ENCODE assay signal across 32 cellular contexts in the genomic region with DNA sequence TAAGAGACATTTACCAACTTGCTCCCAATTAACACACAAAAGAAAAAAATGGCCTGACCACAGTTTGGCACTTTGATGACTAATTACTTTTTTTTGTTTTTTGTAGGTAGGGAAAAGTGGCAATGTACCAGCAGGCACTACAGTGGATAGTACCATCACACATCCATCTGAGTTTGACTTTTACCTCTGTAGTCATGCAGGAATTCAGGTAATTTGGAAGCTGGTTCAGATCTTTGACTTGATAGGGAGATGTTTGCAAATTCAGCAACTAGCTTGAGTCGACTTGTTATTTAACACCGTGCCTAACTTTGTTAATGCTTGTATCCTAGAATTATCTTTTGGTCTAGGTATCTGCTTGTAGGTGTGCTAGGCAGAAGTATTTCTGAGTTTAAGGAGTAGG. TPM values are rescaled to one million over a fixed set of nuclear protein-coding genes. Genes with fewer than 3 reads are reported as not detected.
DNase-seq lines count a peak whose midpoint lies in the region; ATAC-seq, FAIRE-seq and TF ChIP-seq lines count a peak whose summit lies in the region.
"Had no signal": no experiment of that assay in that cellular context is flagged by ENCODE, and none has a peak within 500 bp of the region (broad histone marks: within the 10 kb centered on the region; RNA-seq: fewer than 3 reads in every experiment).

No MANE protein-coding gene starts in this region.

- H2BK120ac ChIP-seq in neuronal stem cell (ENCODE audit: low read depth, low read length) = no peak overlapping the region

- no peak for TF ChIP-seq RAD21 in GM12878 (IDR thresholded peaks at IDR 0.05; ENCODE audit: insufficient read depth, low read depth, low read length)

- no peak for ATAC-seq in GM12878
- no peak for ATAC-seq in T-cell (replicated peaks in 1 of 4)
- ATAC-seq: activated CD8-positive, alpha-beta memory T cell treated with anti-CD3 and anti-CD28 coated beads, Interleukin-2, amount 10 ng/mL, durations not matched to agents 7 days and 5 days; activated naive CD8-positive, alpha-beta T cell treated with anti-CD3 and anti-CD28 coated beads, Interleukin-2, amount 50 U/mL, for 24 hours; body of pancreas; gastrocnemius medialis; psoas muscle; upper lobe of right lung had no signal

- H3K27me3 Mint-ChIP-seq in MCF 10A (ENCODE audit: insufficient read depth, unreplicated experiment) (no peaks in the 10 kb centered on the region), T-cell (no peaks in the 10 kb centered on the region)
- H3K27me3 Mint-ChIP-seq: activated CD8-positive, alpha-beta memory T cell treated with anti-CD3 and anti-CD28 coated beads, Interleukin-2, amount 10 ng/mL, durations not matched to agents 7 days and 5 days; activated naive CD8-positive, alpha-beta T cell treated with anti-CD3 and anti-CD28 coated beads, Interleukin-2, amount 50 U/mL, for 24 hours; naive B cell had no signal

- SMC1A ChIA-PET in GM12878 (lab: Charles Lee; ENCODE audit: uncharacterized antibody, unreplicated experiment) = no interaction called here

- H3K4me3 Mint-ChIP-seq in MCF 10A (ENCODE audit: unreplicated experiment) (no peak overlapping the region), T-cell (no peak overlapping the region)
- H3K4me3 Mint-ChIP-seq: activated CD8-positive, alpha-beta memory T cell treated with anti-CD3 and anti-CD28 coated beads, Interleukin-2, amount 10 ng/mL, durations not matched to agents 7 days and 5 days; activated naive CD8-positive, alpha-beta T cell treated with anti-CD3 and anti-CD28 coated beads, Interleukin-2, amount 50 U/mL, for 24 hours; naive B cell had no signal

- no peak overlapping the region for H3K18ac ChIP-seq in neuronal stem cell (ENCODE audit: low read length)

- H2AFZ ChIP-seq in GM12878 (ENCODE audit: control insufficient read depth, low read depth, low read length) (no peak overlapping the region), keratinocyte (ENCODE audit: control insufficient read depth, low read length) (no peak overlapping the region), neuronal stem cell (ENCODE audit: low read length) (no peak overlapping the region)
- H2AFZ ChIP-seq: hepatocyte had no signal

- 76% methylated on average over 2 of the region's 2 CpGs for WGBS in HUES64
- WGBS in GM12878 (ENCODE audit: insufficient coverage, insufficient replicate concordance, low lambda C conversion rate, missing lambda C conversion rate) = 98% methylated on average over 2 of the region's 2 CpGs
- no CpG with 5 or more reads among the region's 2 CpGs for WGBS in neuronal stem cell (ENCODE audit: extremely low coverage in 2 of 2, insufficient read length in 2 of 2, insufficient replicate concordance in 1 of 2), 2 donors

- DNase-seq in GM12878 (ENCODE audit: low read depth, low spot score) (no peak), keratinocyte (ENCODE audit: low read depth, low spot score) (no peak), tibial artery (no peak), MCF 10A (ENCODE audit: unreplicated experiment) (no peak), T-cell (no peak), neuronal stem cell (ENCODE audit: low spot score) (no peak)
- no peak for DNase-seq in effector CD4-positive, alpha-beta T cell
- DNase-seq: activated CD4-positive, alpha-beta T cell treated with anti-CD3 and anti-CD28 coated beads, Interleukin-2, amount 50 U/mL, for 4 hours; activated CD8-positive, alpha-beta memory T cell treated with anti-CD3 and anti-CD28 coated beads, Interleukin-2, amount 10 ng/mL, durations not matched to agents 7 days and 5 days; activated naive CD4-positive, alpha-beta T cell; activated naive CD8-positive, alpha-beta T cell treated with anti-CD3 and anti-CD28 coated beads, Interleukin-2, amount 50 U/mL, for 24 hours; activated T-cell treated with anti-CD3 and anti-CD28 coated beads, Interleukin-2, amount 50 U/mL, for 48 hours; body of pancreas; C1 segment of cervical spinal cord; cerebellar nuclear complex; gastrocnemius medialis; HCEC 1CT; midbrain; naive B cell; NCI-H1105; NCI-H187 treated with DMSO at 0.1 percent for 48 hours; NCI-H510A treated with DMSO at 0.1 percent for 48 hours; OCI-M1; psoas muscle; sigmoid colon; stimulated activated CD4-positive, alpha-beta T cell treated with anti-CD3 and anti-CD28 coated beads, Interleukin-12 subunit alpha, Interleukin-12 subunit beta, amount 100 ng/mL, for 4 hours; stimulated activated CD4-positive, alpha-beta T cell treated with anti-CD3 and anti-CD28 coated beads, Interleukin-2, amount 100 ng/mL, for 48 hours; upper lobe of right lung had no signal

- no peak overlapping the region for H2AK5ac ChIP-seq in neuronal stem cell (ENCODE audit: low read depth, low read length)

- TF ChIP-seq EP300 in GM12878 (IDR thresholded peaks at IDR 0.05; ENCODE audit: borderline replicate concordance in 1 of 2, control insufficient read depth in 1 of 2, low read depth in 2 of 2, low read length in 2 of 2) = no peak

- H4K20me1 ChIP-seq in GM12878 (ENCODE audit: control insufficient read depth, insufficient read depth) (no peaks in the 10 kb centered on the region), keratinocyte (ENCODE audit: control insufficient read depth, extremely low read depth, insufficient read depth, low read length) (no peaks in the 10 kb centered on the region)

- no peak overlapping the region for H2BK5ac ChIP-seq in neuronal stem cell (ENCODE audit: low read length)

- H3K4me1 ChIP-seq in HUES64 (ENCODE audit: insufficient read depth, low read length) = peaks cover 10% of the 10 kb centered on the region
- H3K4me1 ChIP-seq in GM12878 (ENCODE audit: control insufficient read depth, insufficient read depth, low read length) = no peaks in the 10 kb centered on the region
- no peaks in the 10 kb centered on the region for H3K4me1 ChIP-seq in keratinocyte (ENCODE audit: control insufficient read depth, extremely low read depth, insufficient read depth, low read length)
- peaks cover 0 to 50% (median 19%) of the 10 kb centered on the region in 4 donors for H3K4me1 ChIP-seq in tibial artery
- peaks cover 0 to 3% of the 10 kb centered on the region in 2 donors for H3K4me1 ChIP-seq in neuronal stem cell (ENCODE audit: control insufficient read depth in 2 of 2, insufficient read depth in 1 of 2, low read depth in 1 of 2, low read length in 2 of 2)
- H3K4me1 ChIP-seq: body of pancreas had no signal

- H3K9ac ChIP-seq in HUES64 (ENCODE audit: low read depth, low read length) (no peak overlapping the region), GM12878 (ENCODE audit: control insufficient read depth, insufficient read depth, low read length) (no peak overlapping the region), keratinocyte (ENCODE audit: control insufficient read depth, extremely low read depth, insufficient read depth, low read length) (no peak overlapping the region), neuronal stem cell (ENCODE audit: low read depth, low read length, poor library complexity) (no peak overlapping the region)

- POLR2A ChIA-PET in GM12878 (lab: Charles Lee) (no interaction called here), MCF 10A (lab: Yijun Ruan, JAX) (no interaction called here), T-cell (lab: Charles Lee) (interaction anchor here in 1 of 2 donors (0.7 kb wide), 1 partner anchor 480 kb away, joined by 12 read pairs; no protein-coding TSS in a partner anchor)

- H3K4ac ChIP-seq in neuronal stem cell (ENCODE audit: low read length) = no peak overlapping the region

- H3K27me3 ChIP-seq in HUES64 (ENCODE audit: insufficient read depth, low read length) (no peaks in the 10 kb centered on the region), GM12878 (replicated peaks in 1 of 2; ENCODE audit: control insufficient read depth in 2 of 2, insufficient read depth in 2 of 2, low read length in 1 of 2) (no peaks in the 10 kb centered on the region), keratinocyte (ENCODE audit: control insufficient read depth, extremely low read depth, insufficient read depth, low read length) (no peaks in the 10 kb centered on the region), tibial artery (no peaks in the 10 kb centered on the region), neuronal stem cell (ENCODE audit: control insufficient read depth in 3 of 3, insufficient read depth in 3 of 3, low read depth in 1 of 3, low read length in 3 of 3) (no peaks in the 10 kb centered on the region)
- H3K27me3 ChIP-seq: body of pancreas, gastrocnemius medialis, hepatocyte, neutrophil, sigmoid colon, upper lobe of right lung had no signal

- BruUV-seq in GM12878 (replicated peaks; lab: Mats Ljungman, UMichigan) (no TSS peak), MCF 10A (replicated peaks; lab: Mats Ljungman, UMichigan) (no TSS peak)

- no peak overlapping the region for H3K4me3 ChIP-seq in HUES64 (ENCODE audit: low read length)
- H3K4me3 ChIP-seq in GM12878 = no peak overlapping the region
- H3K4me3 ChIP-seq in keratinocyte (ENCODE audit: control insufficient read depth in 2 of 3, extremely low read depth in 1 of 3, insufficient read depth in 2 of 3, low read depth in 1 of 3, low read length in 3 of 3) = no peak overlapping the region
- no peak overlapping the region for H3K4me3 ChIP-seq in tibial artery
- H3K4me3 ChIP-seq in neuronal stem cell (ENCODE audit: low read length in 2 of 2) = no peak overlapping the region
- H3K4me3 ChIP-seq: body of pancreas, gastrocnemius medialis, hepatocyte, psoas muscle, sigmoid colon, upper lobe of right lung had no signal

- H3K36me3 ChIP-seq in HUES64 (ENCODE audit: insufficient read depth, low read length) (peaks cover 42% of the 10 kb centered on the region), GM12878 (ENCODE audit: control insufficient read depth in 2 of 2, insufficient read depth in 2 of 2, low read length in 1 of 2) (no peaks in the 10 kb centered on the region), keratinocyte (ENCODE audit: control insufficient read depth in 2 of 2, extremely low read depth in 1 of 2, insufficient read depth in 2 of 2, low read length in 2 of 2) (peaks cover 5% of the 10 kb centered on the region in 2 experiments), tibial artery (peaks cover 5 to 47% (median 32%) of the 10 kb centered on the region in 3 donors), neuronal stem cell (replicated peaks in 1 of 2; ENCODE audit: control insufficient read depth in 2 of 2, insufficient read depth in 2 of 2, low read length in 2 of 2) (peaks cover 19 to 85% of the 10 kb centered on the region in 2 donors)

- RAD21 ChIA-PET in GM12878 (lab: Charles Lee; ENCODE audit: unreplicated experiment) = no interaction called here

- no peak for TF ChIP-seq POLR2A in GM12878 (IDR thresholded peaks at IDR 0.05; ENCODE audit: low read depth, low read length)

- H3K9me3 Mint-ChIP-seq in MCF 10A (ENCODE audit: unreplicated experiment) (no peaks in the 10 kb centered on the region), T-cell (no peaks in the 10 kb centered on the region)
- H3K9me3 Mint-ChIP-seq: activated naive CD8-positive, alpha-beta T cell treated with anti-CD3 and anti-CD28 coated beads, Interleukin-2, amount 50 U/mL, for 24 hours; naive B cell had no signal

- TF ChIP-seq CTCF in GM12878 (IDR thresholded peaks at IDR 0.05 in 2 of 3, conservative IDR thresholded peaks at IDR 0.05 in 1 of 3; ENCODE audit: control insufficient read depth in 2 of 3, extremely low read depth in 1 of 3, insufficient read depth in 1 of 3, low read depth in 3 of 3, low read length in 3 of 3) (no peak), keratinocyte (optimal IDR thresholded peaks at IDR 0.05 in 1 of 3, IDR thresholded peaks at IDR 0.05 in 1 of 3, conservative IDR thresholded peaks at IDR 0.05 in 1 of 3; ENCODE audit: extremely low read depth in 1 of 3, insufficient read depth in 2 of 3, low read length in 3 of 3) (no peak), tibial artery (IDR thresholded peaks at IDR 0.05) (no peak), MCF 10A (IDR thresholded peaks at IDR 0.05; ENCODE audit: unreplicated experiment) (no peak)

- no peak overlapping the region for H2BK12ac ChIP-seq in neuronal stem cell (ENCODE audit: low read length)

- 0 out of 2 replicates have a peak overlapping the region, but pooled peaks have one; percentile 23 for H3K27ac ChIP-seq in HUES64 (ENCODE audit: low read depth, low read length)
- no peak overlapping the region for H3K27ac ChIP-seq in GM12878 (ENCODE audit: control insufficient read depth, insufficient read depth)
- no peak overlapping the region for H3K27ac ChIP-seq in keratinocyte (ENCODE audit: control insufficient read depth, insufficient read depth, low read length)
- H3K27ac ChIP-seq in tibial artery = peak overlapping the region; percentile 59 to 77
- H3K27ac ChIP-seq in neuronal stem cell (replicated peaks; ENCODE audit: low read length) = no peak overlapping the region
- H3K27ac ChIP-seq: body of pancreas, gastrocnemius medialis, hepatocyte, neutrophil had no signal

- no peaks in the 10 kb centered on the region for H3K79me2 ChIP-seq in GM12878 (ENCODE audit: control insufficient read depth, insufficient read depth, low read length)
- H3K79me2 ChIP-seq in keratinocyte (ENCODE audit: control insufficient read depth, insufficient read depth, low read length) = no peaks in the 10 kb centered on the region
- H3K79me2 ChIP-seq: hepatocyte had no signal

- no peaks in the 10 kb centered on the region for H3K9me1 ChIP-seq in keratinocyte (ENCODE audit: control insufficient read depth, extremely low read depth, insufficient read depth, low read length)

- CTCF ChIA-PET in GM12878 (lab: Yijun Ruan, JAX) = no interaction called here
- CTCF ChIA-PET in MCF 10A (lab: Yijun Ruan, JAX) = no interaction called here
- CTCF ChIA-PET in T-cell (lab: Charles Lee) = no interaction called here

- in situ Hi-C loops in GM12878 (cut with MboI) = no loop called here

- H3K79me1 ChIP-seq in neuronal stem cell (ENCODE audit: low read depth, low read length) = no peaks in the 10 kb centered on the region

- H3K4me2 ChIP-seq in GM12878 (ENCODE audit: control insufficient read depth, insufficient read depth) (no peak overlapping the region), keratinocyte (ENCODE audit: control insufficient read depth, extremely low read depth, insufficient read depth, low read depth, low read length) (no peak overlapping the region), neuronal stem cell (ENCODE audit: insufficient read depth, low read length, poor library complexity, severe bottlenecking) (no peak overlapping the region)
- H3K4me2 ChIP-seq: hepatocyte had no signal

- H3K9me3 ChIP-seq in HUES64 (ENCODE audit: insufficient read depth, low read depth, low read length) (no peaks in the 10 kb centered on the region), GM12878 (replicated peaks; ENCODE audit: control insufficient read depth, insufficient read depth, low read length) (no peaks in the 10 kb centered on the region), keratinocyte (ENCODE audit: control insufficient read depth, low read depth, low read length) (no peaks in the 10 kb centered on the region), tibial artery (no peaks in the 10 kb centered on the region), neuronal stem cell (replicated peaks in 1 of 2; ENCODE audit: control insufficient read depth in 2 of 2, insufficient read depth in 1 of 2, low read depth in 1 of 2, low read length in 2 of 2) (no peaks in the 10 kb centered on the region)
- H3K9me3 ChIP-seq: body of pancreas, gastrocnemius medialis, neutrophil, psoas muscle, sigmoid colon, upper lobe of right lung had no signal

- H3K36me3 Mint-ChIP-seq in MCF 10A (ENCODE audit: insufficient read depth, unreplicated experiment) = peaks cover 34% of the 10 kb centered on the region
- H3K36me3 Mint-ChIP-seq in T-cell = peaks cover 47% of the 10 kb centered on the region

- dilution Hi-C loops in keratinocyte (cut with MboI; ENCODE audit: extremely low pct_ligation_motif_present, low sequenced_read_pairs) = no loop called here

- no peaks in the 10 kb centered on the region for H3K4me1 Mint-ChIP-seq in MCF 10A (ENCODE audit: insufficient read depth, unreplicated experiment)
- no peaks in the 10 kb centered on the region for H3K4me1 Mint-ChIP-seq in T-cell
- H3K4me1 Mint-ChIP-seq: activated CD8-positive, alpha-beta memory T cell treated with anti-CD3 and anti-CD28 coated beads, Interleukin-2, amount 10 ng/mL, durations not matched to agents 7 days and 5 days; activated naive CD8-positive, alpha-beta T cell treated with anti-CD3 and anti-CD28 coated beads, Interleukin-2, amount 50 U/mL, for 24 hours had no signal

- FAIRE-seq in GM12878 (lab: Jason Lieb, UNC) (peak; percentile 66), keratinocyte (lab: Jason Lieb, UNC) (peak; percentile 67)
- FAIRE-seq: G401.6 had no signal

- no peak overlapping the region for H3K23ac ChIP-seq in neuronal stem cell (ENCODE audit: low read depth, low read length, poor library complexity)

- H3K27ac Mint-ChIP-seq in MCF 10A (ENCODE audit: low read depth, unreplicated experiment) (no peak overlapping the region), T-cell (no peak overlapping the region)
- H3K27ac Mint-ChIP-seq: activated CD8-positive, alpha-beta memory T cell treated with anti-CD3 and anti-CD28 coated beads, Interleukin-2, amount 10 ng/mL, durations not matched to agents 7 days and 5 days; activated naive CD8-positive, alpha-beta T cell treated with anti-CD3 and anti-CD28 coated beads, Interleukin-2, amount 50 U/mL, for 24 hours; naive B cell had no signal

- H3K14ac ChIP-seq in neuronal stem cell (ENCODE audit: low read length) = no peak overlapping the region

- no peak overlapping the region for H4K8ac ChIP-seq in neuronal stem cell (ENCODE audit: low read depth, low read length)

- no peak overlapping the region for H4K91ac ChIP-seq in neuronal stem cell (ENCODE audit: low read depth, low read length, poor library complexity)

- H2BK15ac ChIP-seq in neuronal stem cell (ENCODE audit: low read length) = no peak overlapping the region

- intact Hi-C loops in GM12878 (cut with micrococcal nuclease; ENCODE audit: unreplicated experiment) (no loop called here), tibial artery (cut with DNase I; ENCODE audit: low total_unique reads) (no loop called here), MCF 10A (cut with micrococcal nuclease) (no loop called here)

RNA-seq across cellular contexts. Expression of a gene that starts 33.0 kb away (rescaled TPM):
- 21.6 TPM for polyA plus RNA-seq in HUES64 (2013, experiment 1 of 2)
- polyA plus RNA-seq in HUES64 (2013, experiment 2 of 2) = 21.6 TPM
- 30.6 and 31.0 TPM in 2 replicates for total RNA-seq in GM12878 (2013; cell fraction: nucleolus; rRNA removed)
- total RNA-seq in GM12878 (2014; rRNA removed) (7.0 and 7.8 TPM in 2 replicates), GM12878 (2014; rRNA removed; fragmentation: Illumina TruSeq; extraction: Trizol) (7.8 TPM in 2 replicates), GM12878 (2021) (24.0 and 24.2 TPM in 2 replicates), MCF 10A (2022) (13.5 and 15.7 TPM in 2 replicates), T-cell (10 to 100 TPM; 21.8 to 28.7 (median 26.0) TPM)
- polyA plus RNA-seq in GM12878 (2011; ENCODE audit: low read depth) = 6.3 TPM
- polyA plus RNA-seq in GM12878 (2011; rRNA removed) (8.2 and 14.5 TPM in 2 replicates), GM12878 (2014; fragmentation: Illumina TruSeq; extraction: Trizol) (9.7 and 11.8 TPM in 2 replicates), GM12878 (2014; fragmentation: Nextera tagmentation; extraction: Ambion mirVana) (1 to 10 TPM; 1.8 to 3.3 TPM), GM12878 (2014; rRNA removed) (9.8 and 10.2 TPM in 2 replicates), GM12878 (2016; fragmentation: Nextera tagmentation; extraction: Ambion mirVana) (1 to 10 TPM; 7.7 to 8.4 TPM), keratinocyte (4.2 to 10.4 TPM (median 5.7 TPM) in 3 replicates)
- polyA plus RNA-seq in GM12878 (2011; cell fraction: cytosol; rRNA removed) = 17.2 and 18.7 TPM in 2 replicates
- polyA plus RNA-seq in GM12878 (2011; cell fraction: nucleus; rRNA removed) = 18.9 and 20.4 TPM in 2 replicates
- 8.1 and 9.4 TPM in 2 replicates for polyA plus RNA-seq in GM12878 (2012)
- polyA minus RNA-seq in GM12878 (2011; rRNA and poly(A)+ RNA removed) = 36.6 and 47.7 TPM in 2 replicates
- polyA minus RNA-seq in GM12878 (2011; cell fraction: cytosol; rRNA and poly(A)+ RNA removed) = 15.0 and 21.2 TPM in 2 replicates
- 7.6 and 12.0 TPM in 2 replicates for polyA minus RNA-seq in GM12878 (2011; cell fraction: nucleus; rRNA and poly(A)+ RNA removed)
- 1.5 TPM for polyA plus RNA-seq in keratinocyte (2011; ENCODE audit: low read depth)
- polyA plus RNA-seq in keratinocyte (2011; cell fraction: cytosol; rRNA removed) = 6.4 and 6.8 TPM in 2 replicates
- polyA plus RNA-seq in keratinocyte (2011; cell fraction: nucleus; rRNA removed) = 10.0 and 11.8 TPM in 2 replicates
- 3.1 and 9.1 TPM in 2 replicates for polyA plus RNA-seq in keratinocyte (2012; ENCODE audit: low replicate concordance)
- polyA minus RNA-seq in keratinocyte = 22.8 to 46.3 TPM (median 25.5 TPM) in 3 replicates
- 11.1 TPM for polyA minus RNA-seq in keratinocyte (2011; cell fraction: cytosol; rRNA and poly(A)+ RNA removed)
- 7.1 and 15.7 TPM in 2 replicates for polyA minus RNA-seq in keratinocyte (2011; cell fraction: nucleus; rRNA and poly(A)+ RNA removed)
- 9.7 TPM for polyA plus RNA-seq in neuronal stem cell (2013, experiment 1 of 2)
- polyA plus RNA-seq in neuronal stem cell (2013, experiment 2 of 2) = 10.2 TPM

RNA-seq across cellular contexts. Expression of a gene that starts 42.2 kb away (rescaled TPM):
- 4.2 TPM for polyA plus RNA-seq in HUES64 (2013, experiment 1 of 2)
- 8.1 TPM for polyA plus RNA-seq in HUES64 (2013, experiment 2 of 2)
- 16.3 and 17.4 TPM in 2 replicates for total RNA-seq in GM12878 (2013; cell fraction: nucleolus; rRNA removed)
- 5.6 and 8.4 TPM in 2 replicates for total RNA-seq in GM12878 (2014; rRNA removed)
- total RNA-seq in GM12878 (2014; rRNA removed; fragmentation: Illumina TruSeq; extraction: Trizol) = 6.0 and 6.9 TPM in 2 replicates
- 5.0 and 7.9 TPM in 2 replicates for total RNA-seq in GM12878 (2021)
- polyA plus RNA-seq in GM12878 (2011; ENCODE audit: low read depth) = 2.8 TPM
- 2.3 and 2.4 TPM in 2 replicates for polyA plus RNA-seq in GM12878 (2011; rRNA removed)
- 4.1 and 4.6 TPM in 2 replicates for polyA plus RNA-seq in GM12878 (2011; cell fraction: cytosol; rRNA removed)
- polyA plus RNA-seq in GM12878 (2011; cell fraction: nucleus; rRNA removed) = 2.7 and 3.4 TPM in 2 replicates
- 4.3 and 5.2 TPM in 2 replicates for polyA plus RNA-seq in GM12878 (2012)
- polyA plus RNA-seq in GM12878 (2014; fragmentation: Illumina TruSeq; extraction: Trizol) = 5.9 and 7.7 TPM in 2 replicates
- 1 to 10 TPM; 1.2 to 1.4 TPM for polyA plus RNA-seq in GM12878 (2014; fragmentation: Nextera tagmentation; extraction: Ambion mirVana)
- polyA plus RNA-seq in GM12878 (2014; rRNA removed) = 4.0 and 4.1 TPM in 2 replicates
- polyA plus RNA-seq in GM12878 (2016; fragmentation: Nextera tagmentation; extraction: Ambion mirVana) = 1 to 10 TPM; 1.5 to 1.6 TPM
- 7.0 and 13.6 TPM in 2 replicates for polyA minus RNA-seq in GM12878 (2011; rRNA and poly(A)+ RNA removed)
- 2.4 and 3.5 TPM in 2 replicates for polyA minus RNA-seq in GM12878 (2011; cell fraction: cytosol; rRNA and poly(A)+ RNA removed)
- 3.6 and 3.9 TPM in 2 replicates for polyA minus RNA-seq in GM12878 (2011; cell fraction: nucleus; rRNA and poly(A)+ RNA removed)
- 5.2 to 7.7 TPM (median 6.3 TPM) in 3 replicates for polyA plus RNA-seq in keratinocyte
- 2.4 TPM for polyA plus RNA-seq in keratinocyte (2011; ENCODE audit: low read depth)
- polyA plus RNA-seq in keratinocyte (2011; cell fraction: cytosol; rRNA removed) = 3.7 and 7.6 TPM in 2 replicates
- polyA plus RNA-seq in keratinocyte (2011; cell fraction: nucleus; rRNA removed) = 10.5 and 18.0 TPM in 2 replicates
- polyA plus RNA-seq in keratinocyte (2012; ENCODE audit: low replicate concordance) = 3.9 and 4.5 TPM in 2 replicates
- polyA minus RNA-seq in keratinocyte = 12.5 to 44.7 TPM (median 20.7 TPM) in 3 replicates
- 10.4 TPM for polyA minus RNA-seq in keratinocyte (2011; cell fraction: cytosol; rRNA and poly(A)+ RNA removed)
- polyA minus RNA-seq in keratinocyte (2011; cell fraction: nucleus; rRNA and poly(A)+ RNA removed) = 9.0 and 17.8 TPM in 2 replicates
- total RNA-seq in MCF 10A (2022) = 5.2 and 14.6 TPM in 2 replicates
- total RNA-seq in T-cell = 10 to 100 TPM; 11.5 to 29.7 (median 18.9) TPM
- 13.1 TPM for polyA plus RNA-seq in neuronal stem cell (2013, experiment 1 of 2)
- polyA plus RNA-seq in neuronal stem cell (2013, experiment 2 of 2) = 13.1 TPM

Comparison
In these comparisons a context has a peak if more than half of its experiments do, and no peak if none do; other contexts are left out.
1. H3K27ac ChIP-seq: peak in HUES64 (single experiment) and tibial artery (2 of 2); none in GM12878 (single experiment), keratinocyte (single experiment) and neuronal stem cell (single experiment).